Comparison of ENCODE assay signal across 1 cellular context in the genomic region with DNA sequence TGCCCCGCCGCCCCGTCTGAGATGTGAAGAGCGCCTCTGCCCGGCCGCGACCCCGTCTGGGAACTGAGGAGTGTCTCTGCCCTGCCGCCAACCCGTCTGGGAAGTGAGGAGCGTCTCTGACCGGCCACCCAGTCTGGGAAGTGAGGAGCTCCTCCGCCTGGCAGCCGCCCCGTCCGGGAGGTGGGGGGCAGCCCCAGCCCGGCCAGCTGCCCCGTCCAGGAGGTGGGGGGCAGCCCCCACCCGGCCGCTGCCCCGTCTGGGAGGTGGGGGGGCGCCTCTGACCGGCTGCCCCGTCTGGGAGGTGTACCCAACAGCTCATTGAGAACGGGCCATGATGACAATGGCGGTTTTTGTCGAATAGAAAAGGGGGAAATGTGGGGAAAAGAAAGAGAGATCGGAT. TPM values are rescaled to one million over a fixed set of nuclear protein-coding genes. Genes with fewer than 3 reads are reported as not detected.
"Had no signal": no experiment of that assay in that cellular context is flagged by ENCODE, and none has a peak within 500 bp of the region (broad histone marks: within the 10 kb centered on the region; RNA-seq: fewer than 3 reads in every experiment).

No MANE protein-coding gene starts in this region.

RNA-seq across cellular contexts. Expression of a gene that starts 8.7 kb away (rescaled TPM):
- total RNA-seq: smooth muscle cell had no signal
